ENCODE assay signal across 26 cellular contexts in the genomic region with DNA sequence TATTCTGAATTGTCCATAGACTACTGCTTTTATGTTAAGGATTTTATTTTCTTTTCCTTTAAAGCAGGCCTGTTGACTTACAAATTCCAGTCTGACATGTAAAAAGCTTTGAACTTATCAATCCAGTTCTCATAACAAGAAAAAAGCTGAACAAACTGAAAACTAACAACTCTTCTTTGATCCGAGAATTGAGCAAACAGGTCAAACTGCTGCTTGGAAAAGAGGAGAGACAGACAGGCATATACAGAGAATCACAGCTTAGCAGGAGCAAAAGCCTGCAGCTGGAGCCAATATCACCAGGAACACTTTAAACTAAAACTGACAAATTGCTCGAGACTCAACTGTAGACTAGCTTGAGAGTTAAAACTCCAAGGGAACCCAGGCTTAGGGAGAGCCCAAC.
"Had no signal": no experiment of that assay in that cellular context is flagged by ENCODE, and none has a peak within 500 bp of the region (broad histone marks: within the 10 kb centered on the region; RNA-seq: fewer than 3 reads in every experiment).

No MANE protein-coding gene starts in this region.

- H3K36me3 ChIP-seq: heart left ventricle, left ventricle myocardium inferior, ovary, right atrium auricular region, spleen, suprapubic skin, thoracic aorta, tibial artery, upper lobe of right lung, uterus had no signal

- H3K27me3 Mint-ChIP-seq: naive thymus-derived CD4-positive, alpha-beta T cell; natural killer cell treated with Interleukin-12 subunit alpha and Interleukin-12 subunit beta and Interleukin-15 and Interleukin-18, amount 100 ng/mL, for 72 hours; progenitor cell of endocrine pancreas; stimulated activated naive CD8-positive, alpha-beta T cell treated with anti-CD3 and anti-CD28 coated beads, Interleukin-15, Interleukin-2, amounts not matched to agents 100 ng/mL and 50 ng/mL, for 24 hours had no signal

- H3K36me3 Mint-ChIP-seq: memory B cell; natural killer cell treated with Interleukin-12 subunit alpha and Interleukin-12 subunit beta and Interleukin-15 and Interleukin-18, amount 100 ng/mL, for 72 hours; stimulated activated effector memory CD8-positive, alpha-beta T cell treated with anti-CD3 and anti-CD28 coated beads, Interleukin-12 subunit alpha, Interleukin-12 subunit beta, amount 100 ng/mL, for 72 hours had no signal

- DNase-seq: heart left ventricle; islet precursor cell; left ventricle myocardium inferior; midbrain; mucosa of descending colon; naive thymus-derived CD4-positive, alpha-beta T cell; ovary; spleen; stimulated activated CD4-positive, alpha-beta T cell treated with anti-CD3 and anti-CD28 coated beads, Interleukin-4, amount 100 ng/mL, for 24 hours; stimulated activated naive CD4-positive, alpha-beta T cell; tibial artery; trophoblast cell; upper lobe of right lung; uterus had no signal

- H3K4me1 ChIP-seq: heart left ventricle, left ventricle myocardium inferior, right atrium auricular region, suprapubic skin, tibial artery, upper lobe of right lung, uterus had no signal

- H3K4me3 ChIP-seq: heart left ventricle, left ventricle myocardium inferior, lung, mucosa of descending colon, ovary, right atrium auricular region, skin epidermis, spleen, suprapubic skin, thoracic aorta, tibial artery, upper lobe of right lung, uterus had no signal

- H3K27ac Mint-ChIP-seq: memory B cell; progenitor cell of endocrine pancreas; stimulated activated effector memory CD8-positive, alpha-beta T cell treated with anti-CD3 and anti-CD28 coated beads, Interleukin-12 subunit alpha, Interleukin-12 subunit beta, amount 100 ng/mL, for 72 hours; stimulated activated naive CD8-positive, alpha-beta T cell treated with anti-CD3 and anti-CD28 coated beads, Interleukin-15, Interleukin-2, amounts not matched to agents 100 ng/mL and 50 ng/mL, for 24 hours had no signal

- H3K9me3 ChIP-seq: heart left ventricle, left ventricle myocardium inferior, mucosa of descending colon, ovary, right atrium auricular region, spleen, suprapubic skin, thoracic aorta, tibial artery, upper lobe of right lung, uterus had no signal

- H3K27me3 ChIP-seq: heart left ventricle, ovary, right atrium auricular region, spleen, suprapubic skin, tibial artery, upper lobe of right lung, uterus had no signal

- H3K4me1 Mint-ChIP-seq: memory B cell, neural crest cell had no signal

- ATAC-seq: heart left ventricle; mucosa of descending colon; naive thymus-derived CD4-positive, alpha-beta T cell; natural killer cell treated with Interleukin-12 subunit alpha and Interleukin-12 subunit beta and Interleukin-15 and Interleukin-18, amount 100 ng/mL, for 72 hours; sciatic nerve; stimulated activated effector memory CD8-positive, alpha-beta T cell treated with anti-CD3 and anti-CD28 coated beads, Interleukin-12 subunit alpha, Interleukin-12 subunit beta, amount 100 ng/mL, for 72 hours; upper lobe of right lung had no signal

- H3K9me3 Mint-ChIP-seq: natural killer cell treated with Interleukin-12 subunit alpha and Interleukin-12 subunit beta and Interleukin-15 and Interleukin-18, amount 100 ng/mL, for 72 hours; neural crest cell had no signal

- H3K27ac ChIP-seq: heart left ventricle, left ventricle myocardium inferior, ovary, right atrium auricular region, skin epidermis, spleen, suprapubic skin, thoracic aorta, tibial artery, upper lobe of right lung, uterus had no signal

- H3K4me3 Mint-ChIP-seq: memory B cell; natural killer cell treated with Interleukin-12 subunit alpha and Interleukin-12 subunit beta and Interleukin-15 and Interleukin-18, amount 100 ng/mL, for 72 hours; neural crest cell; stimulated activated effector memory CD8-positive, alpha-beta T cell treated with anti-CD3 and anti-CD28 coated beads, Interleukin-12 subunit alpha, Interleukin-12 subunit beta, amount 100 ng/mL, for 72 hours; stimulated activated naive CD8-positive, alpha-beta T cell treated with anti-CD3 and anti-CD28 coated beads, Interleukin-15, Interleukin-2, amounts not matched to agents 100 ng/mL and 50 ng/mL, for 24 hours had no signal
